Comparison of ENCODE assay signal across 11 cellular contexts in genomic region chr5:135356522-135357318, GRCh38. TPM values are rescaled to one million over a fixed set of nuclear protein-coding genes. Genes with fewer than 3 reads are reported as not detected.
DNase-seq lines count a peak whose midpoint lies in the region; ATAC-seq, FAIRE-seq and TF ChIP-seq lines count a peak whose summit lies in the region.
"Had no signal": no experiment of that assay in that cellular context is flagged by ENCODE, and none has a peak within 500 bp of the region (broad histone marks: within the 10 kb centered on the region; RNA-seq: fewer than 3 reads in every experiment).

No MANE protein-coding gene starts in this region.

- H3K27me3 ChIP-seq in K562 (ENCODE audit: control insufficient read depth in 2 of 2, insufficient read depth in 2 of 2, low read length in 2 of 2) (no peaks in the 10 kb centered on the region), left ventricle myocardium inferior (ENCODE audit: low read depth) (no peaks in the 10 kb centered on the region), sigmoid colon (no peaks in the 10 kb centered on the region)

- CTCF ChIA-PET in K562 (lab: Yijun Ruan, JAX; ENCODE audit: low intra/inter-chr PET ratio): no interaction called here

- H3K4me2 ChIP-seq in K562 (ENCODE audit: insufficient read depth, low read length): no peak overlapping the region

- no peaks in the 10 kb centered on the region for H3K27me3 Mint-ChIP-seq in T-helper 2 cell treated with Interferon-gamma antibody and Interleukin-4, amounts not matched to agents 5 μg/mL and 100 μg/mL, for 36 hours (ENCODE audit: low read depth)
- H3K27me3 Mint-ChIP-seq: dendritic cell treated with granulocyte-macrophage colony-stimulating factor and Interleukin-4, amounts not matched to agents 40 ng/mL and 50 ng/mL, for 4 days; naive thymus-derived CD4-positive, alpha-beta T cell had no signal

- in situ Hi-C loops in K562 (cut with MboI): no loop called here

- peak; percentile 51 for DNase-seq in ELF-1 (ENCODE audit: low read depth, low spot score)
- DNase-seq in K562 (ENCODE audit: extremely low read depth in 1 of 4, low spot score in 3 of 4): peak in 1 of 4 experiments; percentile 17
- DNase-seq in left ventricle myocardium inferior: peak; percentile 83
- peak; percentile 89 for DNase-seq in sigmoid colon
- DNase-seq in T-helper 2 cell treated with Interferon-gamma antibody and Interleukin-4, amounts not matched to agents 5 μg/mL and 100 μg/mL, for 36 hours (ENCODE audit: low spot score): no peak
- DNase-seq in iPS-NIHi7 (ENCODE audit: extremely low spot score): no peak
- DNase-seq in LoVo (ENCODE audit: low spot score): no peak
- DNase-seq in NAMALWA (ENCODE audit: low spot score): no peak
- DNase-seq: Karpas-422; naive thymus-derived CD4-positive, alpha-beta T cell had no signal

- H2AFZ ChIP-seq in K562 (ENCODE audit: low read depth, low read length): no peak overlapping the region

- H3K4me1 Mint-ChIP-seq in T-helper 2 cell treated with Interferon-gamma antibody and Interleukin-4, amounts not matched to agents 5 μg/mL and 100 μg/mL, for 36 hours (ENCODE audit: low read depth): peaks cover 20% of the 10 kb centered on the region

- no peaks in the 10 kb centered on the region for H3K79me2 ChIP-seq in K562 (ENCODE audit: control insufficient read depth, insufficient read depth, low read length)

- H3K9me1 ChIP-seq in K562 (ENCODE audit: control insufficient read depth, insufficient read depth, low read length): no peaks in the 10 kb centered on the region

- H3K9me3 ChIP-seq in K562 (replicated peaks; ENCODE audit: control insufficient read depth, insufficient read depth, low read depth, low read length): no peaks in the 10 kb centered on the region
- H3K9me3 ChIP-seq in left ventricle myocardium inferior (replicated peaks): no peaks in the 10 kb centered on the region
- no peaks in the 10 kb centered on the region for H3K9me3 ChIP-seq in sigmoid colon

- FAIRE-seq in K562 (lab: Jason Lieb, UNC): no peak

- peaks cover 54% of the 10 kb centered on the region for H3K36me3 Mint-ChIP-seq in T-helper 2 cell treated with Interferon-gamma antibody and Interleukin-4, amounts not matched to agents 5 μg/mL and 100 μg/mL, for 36 hours (ENCODE audit: low read depth)

- TF ChIP-seq POLR2A in K562 (conservative IDR thresholded peaks at IDR 0.05): no peak
- TF ChIP-seq POLR2A in sigmoid colon (IDR thresholded peaks at IDR 0.05): no peak

- no peak for TF ChIP-seq RAD21 in K562 (CRISPR knock-in tag; conservative IDR thresholded peaks at IDR 0.05 in 1 of 2, IDR thresholded peaks at IDR 0.05 in 1 of 2)

- no peak overlapping the region for H3K27ac Mint-ChIP-seq in T-helper 2 cell treated with Interferon-gamma antibody and Interleukin-4, amounts not matched to agents 5 μg/mL and 100 μg/mL, for 36 hours
- H3K27ac Mint-ChIP-seq: dendritic cell treated with granulocyte-macrophage colony-stimulating factor and Interleukin-4, amounts not matched to agents 40 ng/mL and 50 ng/mL, for 4 days had no signal

- TF ChIP-seq EP300 in K562 (IDR thresholded peaks at IDR 0.05; ENCODE audit: low read length) (no peak), sigmoid colon (IDR thresholded peaks at IDR 0.05) (no peak)

- no peaks in the 10 kb centered on the region for H4K20me1 ChIP-seq in K562 (replicated peaks; ENCODE audit: control insufficient read depth, insufficient read depth, low read length)

- no peak overlapping the region for H3K9ac ChIP-seq in K562 (ENCODE audit: insufficient read depth in 1 of 2, low read depth in 2 of 2, low read length in 2 of 2)

- peaks cover 92% of the 10 kb centered on the region for H3K36me3 ChIP-seq in K562 (ENCODE audit: control insufficient read depth, insufficient read depth, low read length)
- H3K36me3 ChIP-seq in left ventricle myocardium inferior: peaks cover 19% of the 10 kb centered on the region
- H3K36me3 ChIP-seq in sigmoid colon: peaks cover 3 to 22% (median 10%) of the 10 kb centered on the region in 4 donors

- H3K27ac ChIP-seq in K562 (ENCODE audit: extremely low read depth, low read depth, low read length) (no peak overlapping the region), left ventricle myocardium inferior (replicated peaks) (peak overlapping the region; percentile 80), sigmoid colon (peak overlapping the region; percentile 30 to 79 (median 74))

- POLR2A ChIA-PET in K562 (lab: Yijun Ruan, JAX): interaction anchor here (0.6 kb wide), 1 partner anchor 86 kb away, joined by 3 read pairs; no protein-coding TSS in a partner anchor

- TF ChIP-seq CTCF in K562 (IDR thresholded peaks at IDR 0.05 in 2 of 3, conservative IDR thresholded peaks at IDR 0.05 in 1 of 3; ENCODE audit: insufficient read depth in 2 of 3, low read depth in 1 of 3, low read length in 3 of 3) (no peak), left ventricle myocardium inferior (IDR thresholded peaks at IDR 0.05; ENCODE audit: borderline replicate concordance) (no peak), sigmoid colon (IDR thresholded peaks at IDR 0.05) (no peak)

- no peaks in the 10 kb centered on the region for H3K9me3 Mint-ChIP-seq in T-helper 2 cell treated with Interferon-gamma antibody and Interleukin-4, amounts not matched to agents 5 μg/mL and 100 μg/mL, for 36 hours
- H3K9me3 Mint-ChIP-seq: dendritic cell treated with granulocyte-macrophage colony-stimulating factor and Interleukin-4, amounts not matched to agents 40 ng/mL and 50 ng/mL, for 4 days; naive thymus-derived CD4-positive, alpha-beta T cell had no signal

- 78% methylated on average over 6 of the region's 6 CpGs for WGBS in K562 (ENCODE audit: insufficient coverage, low coverage, missing lambda C conversion rate)
- 28 to 55% methylated on average over 6 of the region's 6 CpGs for WGBS in sigmoid colon, 2 donors

- H3K4me1 ChIP-seq in K562 (replicated peaks in 1 of 2; ENCODE audit: control insufficient read depth in 2 of 2, insufficient read depth in 2 of 2, low read length in 2 of 2): 0 out of 5 replicates have a peak, but pooled peaks cover 0 to 3% of the 10 kb centered on the region in 2 experiments
- H3K4me1 ChIP-seq in left ventricle myocardium inferior: peaks cover 53% of the 10 kb centered on the region
- peaks cover 0 to 56% (median 48%) of the 10 kb centered on the region in 4 donors for H3K4me1 ChIP-seq in sigmoid colon

- ATAC-seq in K562: peak; percentile 73
- ATAC-seq: naive thymus-derived CD4-positive, alpha-beta T cell had no signal

- no peak overlapping the region for H3K4me3 ChIP-seq in K562
- H3K4me3 ChIP-seq in left ventricle myocardium inferior: peak overlapping the region; percentile 19
- H3K4me3 ChIP-seq in sigmoid colon: no peak overlapping the region

- intact Hi-C loops in K562 (cut with micrococcal nuclease) (no loop called here), left ventricle myocardium inferior (cut with micrococcal nuclease) (no loop called here), sigmoid colon (cut with DNase I) (no loop called here)

- no peak overlapping the region for H3K4me3 Mint-ChIP-seq in T-helper 2 cell treated with Interferon-gamma antibody and Interleukin-4, amounts not matched to agents 5 μg/mL and 100 μg/mL, for 36 hours
- H3K4me3 Mint-ChIP-seq: dendritic cell treated with granulocyte-macrophage colony-stimulating factor and Interleukin-4, amounts not matched to agents 40 ng/mL and 50 ng/mL, for 4 days; naive thymus-derived CD4-positive, alpha-beta T cell had no signal

- BruUV-seq in K562 (replicated peaks; lab: Mats Ljungman, UMichigan): no TSS peak

TF ChIP-seq in K562, 482 proteins besides CTCF, POLR2A, EP300 and RAD21:
- TF ChIP-seq MED1 (CRISPR knock-in tag; IDR thresholded peaks at IDR 0.05; ENCODE audit: borderline replicate concordance) (no peak), NFIC (IDR thresholded peaks at IDR 0.05) (peak; percentile 36), NFYB (IDR thresholded peaks at IDR 0.05; ENCODE audit: extremely low read depth, insufficient read length) (no peak), RBM15 (IDR thresholded peaks at IDR 0.05; ENCODE audit: insufficient read depth, low read length) (no peak), ZNF311 (CRISPR knock-in tag; IDR thresholded peaks at IDR 0.05) (no peak), ZBTB12 (CRISPR knock-in tag; IDR thresholded peaks at IDR 0.05) (no peak)
TF ChIP-seq in K562: peak in this region for 1.

RNA-seq across cellular contexts. Expression of gene MACROH2A1, which starts 42.3 kb away (rescaled TPM):
- 156 and 209 TPM in 2 replicates for total RNA-seq in K562 (2011; cell fraction: chromatin; rRNA removed; ENCODE audit: low replicate concordance)
- 99.9 and 110 TPM in 2 replicates for total RNA-seq in K562 (2011; cell fraction: nucleolus; rRNA removed)
- 185 and 322 TPM in 2 replicates for total RNA-seq in K562 (2011; cell fraction: nucleoplasm; rRNA removed)
- total RNA-seq in K562 (2014; rRNA removed): 289 and 378 TPM in 2 replicates
- total RNA-seq in K562 (2014; rRNA removed; fragmentation: Illumina TruSeq; extraction: Trizol): 193 and 194 TPM in 2 replicates
- 232 and 234 TPM in 2 replicates for total RNA-seq in K562 (2015; rRNA removed; fragmentation: Illumina TruSeq; extraction: Trizol)
- total RNA-seq in K562 (2021): 211 and 235 TPM in 2 replicates
- 134 and 150 TPM in 2 replicates for polyA plus RNA-seq in K562 (2011; rRNA removed)
- polyA plus RNA-seq in K562 (2011; cell fraction: cytosol; rRNA removed): 96.8 and 139 TPM in 2 replicates
- 246 and 303 TPM in 2 replicates for polyA plus RNA-seq in K562 (2011; cell fraction: nucleus; rRNA removed)
- polyA plus RNA-seq in K562 (2012): 208 and 210 TPM in 2 replicates
- polyA plus RNA-seq in K562 (2014; fragmentation: Illumina TruSeq; extraction: Trizol): 244 and 259 TPM in 2 replicates
- 10 to 100 TPM; 44.9 to 52.0 TPM for polyA plus RNA-seq in K562 (2014; fragmentation: Nextera tagmentation; extraction: Ambion mirVana)
- 184 and 205 TPM in 2 replicates for polyA plus RNA-seq in K562 (2014; rRNA removed)
- 117 and 121 TPM in 2 replicates for polyA minus RNA-seq in K562 (2011; rRNA and poly(A)+ RNA removed)
- polyA minus RNA-seq in K562 (2011; cell fraction: cytosol; rRNA and poly(A)+ RNA removed): 72.7 and 77.6 TPM in 2 replicates
- 133 and 180 TPM in 2 replicates for polyA minus RNA-seq in K562 (2011; cell fraction: nucleus; rRNA and poly(A)+ RNA removed)
- 103 TPM for total RNA-seq in left ventricle myocardium inferior
- 100 to 1,000 TPM; 153 to 191 (median 179) TPM for total RNA-seq in sigmoid colon
- 100 to 1,000 TPM; 123 to 202 (median 175) TPM for polyA plus RNA-seq in sigmoid colon

Comparison
In these comparisons a context has a peak if more than half of its experiments do, and no peak if none do; other contexts are left out.
1. DNase-seq: peak in ELF-1 (single experiment), left ventricle myocardium inferior (single experiment) and sigmoid colon (single experiment); none in T-helper 2 cell treated with Interferon-gamma antibody and Interleukin-4, amounts not matched to agents 5 μg/mL and 100 μg/mL, for 36 hours (single experiment), iPS-NIHi7 (single experiment), LoVo (single experiment) and NAMALWA (single experiment).